16 cellular contexts compared by ENCODE assay signal in genomic region chr19:10661946-10662345, GRCh38. TPM values are rescaled to one million over a fixed set of nuclear protein-coding genes. Genes with fewer than 3 reads are reported as not detected.
DNase-seq lines count a peak whose midpoint lies in the region; ATAC-seq and TF ChIP-seq lines count a peak whose summit lies in the region.
"Had no signal": no experiment of that assay in that cellular context is flagged by ENCODE, and none has a peak within 500 bp of the region (broad histone marks: within the 10 kb centered on the region; RNA-seq: fewer than 3 reads in every experiment).

No MANE protein-coding gene starts in this region.

- intact Hi-C loops in CD4-positive, alpha-beta T cell (cut with DNase I, micrococcal nuclease) = no loop called here
- intact Hi-C loops in adrenal gland (cut with DNase I) = no loop called here

- H2AFZ ChIP-seq in smooth muscle cell (ENCODE audit: low read depth) = no peak overlapping the region

- H3F3A ChIP-seq in smooth muscle cell (ENCODE audit: low read depth) = no peaks in the 10 kb centered on the region

- peaks cover 100% of the 10 kb centered on the region for H4K20me1 ChIP-seq in smooth muscle cell (ENCODE audit: low read depth)

- no peak overlapping the region for H3K27ac ChIP-seq in CD4-positive, alpha-beta T cell (ENCODE audit: low read depth, low read length)
- peak overlapping the region; percentile 36 for H3K27ac ChIP-seq in HEK293 (ENCODE audit: extremely low read depth, low read depth, low read length)
- peak overlapping the region in 3 of 5 donors; percentile 6 to 11 (median 10) for H3K27ac ChIP-seq in adrenal gland
- no peak overlapping the region for H3K27ac ChIP-seq in smooth muscle cell (ENCODE audit: low read depth)
- H3K27ac ChIP-seq: gastrocnemius medialis, suprapubic skin had no signal

- no peaks in the 10 kb centered on the region for H3K27me3 Mint-ChIP-seq in CD4-positive, alpha-beta T cell
- no peaks in the 10 kb centered on the region for H3K27me3 Mint-ChIP-seq in nephron progenitor cell (ENCODE audit: low read depth, poor library complexity)
- H3K27me3 Mint-ChIP-seq: CD4-positive, CD25-positive, alpha-beta regulatory T cell; natural killer cell treated with Interleukin-12 subunit alpha and Interleukin-12 subunit beta and Interleukin-15 and Interleukin-18, amount 100 ng/mL, for 72 hours had no signal

- H3K36me3 Mint-ChIP-seq in CD4-positive, alpha-beta T cell (ENCODE audit: low read depth) = peaks cover 35% of the 10 kb centered on the region
- H3K36me3 Mint-ChIP-seq in nephron progenitor cell (ENCODE audit: low read depth) = peaks cover 53% of the 10 kb centered on the region

- no peaks in the 10 kb centered on the region for H3K9me3 ChIP-seq in CD4-positive, alpha-beta T cell (ENCODE audit: control insufficient read depth, low read length)
- H3K9me3 ChIP-seq in HEK293 (ENCODE audit: control insufficient read depth, insufficient read depth, low read depth, low read length) = no peaks in the 10 kb centered on the region
- no peaks in the 10 kb centered on the region for H3K9me3 ChIP-seq in adrenal gland (replicated peaks in 1 of 3)
- no peaks in the 10 kb centered on the region for H3K9me3 ChIP-seq in smooth muscle cell (replicated peaks; ENCODE audit: low read depth)
- H3K9me3 ChIP-seq: gastrocnemius medialis, MG63, suprapubic skin had no signal

- H3K4me3 Mint-ChIP-seq in CD4-positive, alpha-beta T cell = peak overlapping the region; percentile 10
- H3K4me3 Mint-ChIP-seq in nephron progenitor cell = no peak overlapping the region

- H3K27ac Mint-ChIP-seq in CD4-positive, alpha-beta T cell = peak overlapping the region; percentile 74
- peak overlapping the region; percentile 96 for H3K27ac Mint-ChIP-seq in nephron progenitor cell

- DNase-seq in CD4-positive, alpha-beta T cell = no peak
- DNase-seq in adrenal gland = no peak
- no peak for DNase-seq in nephron progenitor cell
- no peak for DNase-seq in NCI-H82 treated with DMSO at 0.1 percent for 48 hours (lab: John Stamatoyannopoulos, UW; ENCODE audit: unreplicated experiment)
- no peak for DNase-seq in activated gamma-delta T cell treated with Interleukin-2 at 50 U/mL for 16 hours
- DNase-seq in smooth muscle cell (lab: John Stamatoyannopoulos, UW; ENCODE audit: unreplicated experiment) = no peak
- DNase-seq: CD4-positive, CD25-positive, alpha-beta regulatory T cell; gastrocnemius medialis; NCI-H1930; NCI-H524; SW 1271 had no signal

- peaks cover 100% of the 10 kb centered on the region for H3K79me2 ChIP-seq in smooth muscle cell (ENCODE audit: low read depth)

- no peak for TF ChIP-seq POLR2A in adrenal gland (IDR thresholded peaks at IDR 0.05)

- no peak overlapping the region for H3K9ac ChIP-seq in smooth muscle cell (ENCODE audit: low read depth)

- no peak overlapping the region for H3K4me2 ChIP-seq in smooth muscle cell

- H3K36me3 ChIP-seq in HEK293 (ENCODE audit: control insufficient read depth in 2 of 2, insufficient read depth in 1 of 2, low read length in 2 of 2) = peaks cover 23 to 47% of the 10 kb centered on the region in 2 experiments; a peak in 2 of 3 replicates
- H3K36me3 ChIP-seq in adrenal gland (replicated peaks in 1 of 2) = peaks cover 0 to 5% of the 10 kb centered on the region in 2 donors
- no peaks in the 10 kb centered on the region for H3K36me3 ChIP-seq in smooth muscle cell (ENCODE audit: low read depth)
- H3K36me3 ChIP-seq: gastrocnemius medialis had no signal

- peaks cover 20% of the 10 kb centered on the region for H3K4me1 ChIP-seq in HEK293 (ENCODE audit: control insufficient read depth, insufficient read depth, low read length)
- peaks cover 27 to 56% of the 10 kb centered on the region in 2 donors for H3K4me1 ChIP-seq in adrenal gland (replicated peaks in 1 of 2)
- peaks cover 11% of the 10 kb centered on the region for H3K4me1 ChIP-seq in smooth muscle cell (ENCODE audit: low read depth)

- H3K4me3 ChIP-seq in HEK293 (ENCODE audit: low read depth, low read length) (no peak overlapping the region), adrenal gland (no peak overlapping the region), smooth muscle cell (no peak overlapping the region)
- H3K4me3 ChIP-seq: gastrocnemius medialis, lung, MG63, suprapubic skin had no signal

- POLR2A ChIA-PET in CD4-positive, alpha-beta T cell (lab: Charles Lee) = interaction anchor here (0.6 to 1.8 kb wide), 5 partner anchors 17 to 475 kb away, joined by 3 read pairs; partner anchors contain the start of genes QTRT1 and TMED1
- POLR2A ChIA-PET in HEK293 (lab: Yijun Ruan, JAX) = interaction anchor here (0.8 kb wide), 1 partner anchor 10 kb away, joined by 4 read pairs; no protein-coding TSS in a partner anchor

- H3K4me1 Mint-ChIP-seq in CD4-positive, alpha-beta T cell (ENCODE audit: low read depth) = peaks cover 52% of the 10 kb centered on the region
- peaks cover 34% of the 10 kb centered on the region for H3K4me1 Mint-ChIP-seq in nephron progenitor cell

- WGBS in adrenal gland, 4 donors = 87 to 100% (median 96%) methylated on average over 1 of the region's 1 CpG; no CpG with 5 or more reads in 1 of the 4 donors
- 93% methylated on average over 1 of the region's 1 CpG for WGBS in smooth muscle cell (ENCODE audit: low lambda C conversion rate)

- CTCF ChIA-PET in CD4-positive, alpha-beta T cell (lab: Charles Lee) = interaction anchor here (1.0 kb wide), 1 partner anchor 17 kb away, joined by 5 read pairs; no protein-coding TSS in a partner anchor
- CTCF ChIA-PET in HEK293 (lab: Yijun Ruan, JAX) = interaction anchor here (0.5 to 3.2 kb wide), 4 partner anchors 38 to 452 kb away, joined by 3 to 15 read pairs (median 4); partner anchors contain the start of gene QTRT1

- H3K9me3 Mint-ChIP-seq in CD4-positive, alpha-beta T cell = no peaks in the 10 kb centered on the region
- H3K9me3 Mint-ChIP-seq in nephron progenitor cell = no peaks in the 10 kb centered on the region
- H3K9me3 Mint-ChIP-seq: CD4-positive, CD25-positive, alpha-beta regulatory T cell; natural killer cell treated with Interleukin-12 subunit alpha and Interleukin-12 subunit beta and Interleukin-15 and Interleukin-18, amount 100 ng/mL, for 72 hours had no signal

- H3K27me3 ChIP-seq in CD4-positive, alpha-beta T cell (ENCODE audit: control insufficient read depth, insufficient read depth, low read length) = no peaks in the 10 kb centered on the region
- H3K27me3 ChIP-seq in adrenal gland = no peaks in the 10 kb centered on the region
- H3K27me3 ChIP-seq in smooth muscle cell (ENCODE audit: low read depth) = no peaks in the 10 kb centered on the region
- H3K27me3 ChIP-seq: gastrocnemius medialis, MG63, suprapubic skin had no signal

- no peak for ATAC-seq in CD4-positive, alpha-beta T cell (ENCODE audit: poor library complexity)
- ATAC-seq: gastrocnemius medialis; natural killer cell treated with Interleukin-12 subunit alpha and Interleukin-12 subunit beta and Interleukin-15 and Interleukin-18, amount 100 ng/mL, for 72 hours had no signal

- TF ChIP-seq CTCF in CD4-positive, alpha-beta T cell (IDR thresholded peaks at IDR 0.05) = no peak
- TF ChIP-seq CTCF in HEK293 (tag by site-specific recombination; IDR thresholded peaks at IDR 0.05) (no peak), adrenal gland (IDR thresholded peaks at IDR 0.05) (no peak), nephron progenitor cell (IDR thresholded peaks at IDR 0.05) (no peak), smooth muscle cell (IDR thresholded peaks at IDR 0.05; ENCODE audit: borderline replicate concordance, insufficient read depth, poor library complexity, severe bottlenecking) (no peak)

TF ChIP-seq in HEK293, 187 proteins besides CTCF, POLR2A, EP300 and RAD21:
- no peak for TF ChIP-seq ZNF701 (tag by site-specific recombination; IDR thresholded peaks at IDR 0.05)
- no peak for TF ChIP-seq ZNF24 (tag by site-specific recombination; IDR thresholded peaks at IDR 0.05)
- no peak for TF ChIP-seq ZNF791 (tag by site-specific recombination; IDR thresholded peaks at IDR 0.05)
- TF ChIP-seq SP3 (tag by site-specific recombination; IDR thresholded peaks at IDR 0.05) = no peak
- no peak for TF ChIP-seq ZNF501 (tag by site-specific recombination; IDR thresholded peaks at IDR 0.05)
- no peak for TF ChIP-seq KLF9 (tag by site-specific recombination; IDR thresholded peaks at IDR 0.05; ENCODE audit: low read depth)
- no peak for TF ChIP-seq SALL2 (tag by site-specific recombination; IDR thresholded peaks at IDR 0.05; ENCODE audit: borderline replicate concordance)
- TF ChIP-seq ZEB2 (tag by site-specific recombination; IDR thresholded peaks at IDR 0.05) = peak; percentile 42; the same call in 1 of the 2 replicates
- no peak for TF ChIP-seq ZNF324 (tag by site-specific recombination; IDR thresholded peaks at IDR 0.05)
- peak; percentile 52; the same call in 1 of the 2 replicates for TF ChIP-seq SCRT2 (tag by site-specific recombination; IDR thresholded peaks at IDR 0.05)
- TF ChIP-seq ZNF362 (tag by site-specific recombination; IDR thresholded peaks at IDR 0.05) = no peak
TF ChIP-seq in HEK293: peak in this region for 2.

RNA-seq across cellular contexts. Expression of gene ILF3, which starts 7.8 kb away (rescaled TPM):
- 100 to 1,000 TPM; 464 to 491 TPM for total RNA-seq in CD4-positive, alpha-beta T cell
- 100 to 1,000 TPM in 5 of 8 donors, 10 to 100 TPM in 3; 75.0 to 254 (median 145) TPM for total RNA-seq in adrenal gland
- polyA plus RNA-seq in adrenal gland = 100 to 1,000 TPM; 192 to 232 (median 219) TPM
- total RNA-seq in smooth muscle cell = 78.0 and 125 TPM in 2 replicates
- 108 and 118 TPM in 2 replicates for polyA plus RNA-seq in smooth muscle cell

RNA-seq across cellular contexts. Expression of gene SLC44A2, which starts 36.6 kb away (rescaled TPM):
- total RNA-seq in CD4-positive, alpha-beta T cell = 100 to 1,000 TPM; 151 to 168 TPM
- total RNA-seq in adrenal gland (100 to 1,000 TPM in 4 of 8 donors, 10 to 100 TPM in 4; 48.8 to 188 (median 100) TPM), smooth muscle cell (59.7 and 79.5 TPM in 2 replicates)
- polyA plus RNA-seq in adrenal gland (10 to 100 TPM; 67.3 to 92.3 (median 68.1) TPM), smooth muscle cell (123 and 156 TPM in 2 replicates)

RNA-seq across cellular contexts. Expression of gene QTRT1, which starts 39.3 kb away (rescaled TPM):
- total RNA-seq in CD4-positive, alpha-beta T cell = 10 to 100 TPM; 48.6 to 53.3 TPM
- total RNA-seq in adrenal gland (10 to 100 TPM; 16.4 to 82.7 (median 44.5) TPM), smooth muscle cell (13.3 and 16.0 TPM in 2 replicates)
- polyA plus RNA-seq in adrenal gland (100 to 1,000 TPM in 2 of 3 donors, 1 to 10 TPM in 1; 8.1 to 466 (median 422) TPM), smooth muscle cell (42.3 and 49.4 TPM in 2 replicates)

RNA-seq across cellular contexts. Expression of gene DNM2, which starts 55.9 kb away (rescaled TPM):
- 100 to 1,000 TPM; 279 to 286 TPM for total RNA-seq in CD4-positive, alpha-beta T cell
- 100 to 1,000 TPM; 134 to 196 (median 170) TPM for total RNA-seq in adrenal gland
- 100 to 1,000 TPM; 103 to 157 (median 124) TPM for polyA plus RNA-seq in adrenal gland
- total RNA-seq in smooth muscle cell = 46.4 and 65.1 TPM in 2 replicates
- polyA plus RNA-seq in smooth muscle cell = 93.2 and 111 TPM in 2 replicates

Comparison
In these comparisons a context has a peak if more than half of its experiments do, and no peak if none do; other contexts are left out.
1. H3K27ac ChIP-seq: peak in HEK293 (single experiment) and adrenal gland (3 of 5); none in CD4-positive, alpha-beta T cell (single experiment) and smooth muscle cell (single experiment).